In the genomic region with DNA sequence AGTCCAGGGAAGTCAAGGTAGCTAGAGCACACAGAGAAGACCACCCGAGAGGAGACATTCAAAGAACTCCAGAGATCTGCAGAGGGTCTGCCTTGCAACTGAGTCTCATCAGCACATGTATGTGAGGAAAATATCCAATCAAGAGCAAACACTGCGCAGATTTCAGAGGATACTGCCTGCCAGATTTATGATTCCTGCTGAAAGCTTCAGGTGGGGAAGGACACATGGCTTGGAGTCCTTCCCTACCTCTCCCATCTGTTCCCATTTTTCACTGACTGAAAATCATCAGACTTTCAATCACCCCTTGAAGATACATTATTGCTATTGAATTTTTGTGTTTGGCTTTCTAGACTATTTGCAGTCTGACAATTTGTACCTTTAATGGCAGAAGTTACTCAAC, we compare ENCODE assay signal across 5 cellular contexts.
"Had no signal": no experiment of that assay in that cellular context is flagged by ENCODE, and none has a peak within 500 bp of the region (broad histone marks: within the 10 kb centered on the region; RNA-seq: fewer than 3 reads in every experiment).

No MANE protein-coding gene starts in this region.

- DNase-seq: H9, HCEC 1CT, KBM-7 had no signal

- ATAC-seq: GM23338, HepG2 had no signal
